Comparison of ENCODE assay signal across 8 cellular contexts in genomic region chr12:65822732-65823480, GRCh38. TPM values are rescaled to one million over a fixed set of nuclear protein-coding genes. Genes with fewer than 3 reads are reported as not detected.
DNase-seq lines count a peak whose midpoint lies in the region; ATAC-seq and FAIRE-seq lines count a peak whose summit lies in the region.

No MANE protein-coding gene starts in this region.

- peak; percentile 97 for FAIRE-seq in G401.6 (lab: Jason Lieb, UNC)

- CTCF ChIA-PET in naive thymus-derived CD4-positive, alpha-beta T cell (lab: Charles Lee): no interaction called here

- DNase-seq in NCI-H510A (lab: John Stamatoyannopoulos, UW) (peak; percentile 32), dermis blood vessel endothelial cell (peak; percentile 77), NCI-H1417 treated with DMSO at 0.1 percent for 48 hours (lab: John Stamatoyannopoulos, UW) (no peak)
- DNase-seq in naive thymus-derived CD4-positive, alpha-beta T cell: peak in 1 of 9 donors; percentile 5

- H3K36me3 ChIP-seq in naive thymus-derived CD4-positive, alpha-beta T cell (ENCODE audit: control insufficient read depth in 2 of 3, insufficient read depth in 3 of 3, low read length in 3 of 3): no peaks in the 10 kb centered on the region

- peaks cover 0 to 5% (median 0%) of the 10 kb centered on the region in 5 donors for H3K36me3 Mint-ChIP-seq in naive thymus-derived CD4-positive, alpha-beta T cell

- no peaks in the 10 kb centered on the region for H3K9me3 ChIP-seq in naive thymus-derived CD4-positive, alpha-beta T cell (ENCODE audit: control insufficient read depth in 2 of 3, low read length in 3 of 3)

- intact Hi-C loops in naive thymus-derived CD4-positive, alpha-beta T cell (cut with micrococcal nuclease): no loop called here

- H3K27me3 Mint-ChIP-seq in naive thymus-derived CD4-positive, alpha-beta T cell: peaks cover 63 to 69% (median 63%) of the 10 kb centered on the region in 5 donors

- H3K27ac ChIP-seq in naive thymus-derived CD4-positive, alpha-beta T cell (ENCODE audit: low read depth, low read length): no peak overlapping the region

- H3K27ac Mint-ChIP-seq in naive thymus-derived CD4-positive, alpha-beta T cell: no peak overlapping the region

- peaks cover 17 to 31% (median 23%) of the 10 kb centered on the region in 7 donors for H3K4me1 Mint-ChIP-seq in naive thymus-derived CD4-positive, alpha-beta T cell

- peaks cover 0 to 8% of the 10 kb centered on the region in 2 donors for H3K27me3 ChIP-seq in naive thymus-derived CD4-positive, alpha-beta T cell (ENCODE audit: control insufficient read depth in 2 of 2, insufficient read depth in 2 of 2, low read length in 2 of 2)

- POLR2A ChIA-PET in naive thymus-derived CD4-positive, alpha-beta T cell (lab: Charles Lee): no interaction called here

- peaks cover 0 to 12% (median 4%) of the 10 kb centered on the region in 11 donors for H3K9me3 Mint-ChIP-seq in naive thymus-derived CD4-positive, alpha-beta T cell

- H3K4me3 Mint-ChIP-seq in naive thymus-derived CD4-positive, alpha-beta T cell: peak overlapping the region; percentile 46 to 86 (median 76)

- no peak overlapping the region for H3K4me3 ChIP-seq in naive thymus-derived CD4-positive, alpha-beta T cell (ENCODE audit: low read length)

- ATAC-seq in naive thymus-derived CD4-positive, alpha-beta T cell: no peak
- ATAC-seq in HG03354 (IDR thresholded peaks at IDR 0.05; ENCODE audit: poor library complexity, severe bottlenecking, unreplicated experiment) (no peak), HG02885 (IDR thresholded peaks at IDR 0.05; ENCODE audit: poor library complexity, unreplicated experiment) (no peak), HG03521 (IDR thresholded peaks at IDR 0.05; ENCODE audit: unreplicated experiment) (no peak)

- peaks cover 0 to 6% of the 10 kb centered on the region in 2 donors for H3K4me1 ChIP-seq in naive thymus-derived CD4-positive, alpha-beta T cell (ENCODE audit: control insufficient read depth in 2 of 2, insufficient read depth in 2 of 2, low read length in 2 of 2)

RNA-seq across cellular contexts. Expression of gene HMGA2, which starts 1.4 kb away (rescaled TPM):
- total RNA-seq in dermis blood vessel endothelial cell: 4.4 and 6.5 TPM in 2 replicates
- total RNA-seq in naive thymus-derived CD4-positive, alpha-beta T cell: under 1 TPM in 2 of 5 experiments, not detected in 3; 0.16 to 0.47 TPM
- polyA plus RNA-seq in naive thymus-derived CD4-positive, alpha-beta T cell: not detected
